In the genomic region with DNA sequence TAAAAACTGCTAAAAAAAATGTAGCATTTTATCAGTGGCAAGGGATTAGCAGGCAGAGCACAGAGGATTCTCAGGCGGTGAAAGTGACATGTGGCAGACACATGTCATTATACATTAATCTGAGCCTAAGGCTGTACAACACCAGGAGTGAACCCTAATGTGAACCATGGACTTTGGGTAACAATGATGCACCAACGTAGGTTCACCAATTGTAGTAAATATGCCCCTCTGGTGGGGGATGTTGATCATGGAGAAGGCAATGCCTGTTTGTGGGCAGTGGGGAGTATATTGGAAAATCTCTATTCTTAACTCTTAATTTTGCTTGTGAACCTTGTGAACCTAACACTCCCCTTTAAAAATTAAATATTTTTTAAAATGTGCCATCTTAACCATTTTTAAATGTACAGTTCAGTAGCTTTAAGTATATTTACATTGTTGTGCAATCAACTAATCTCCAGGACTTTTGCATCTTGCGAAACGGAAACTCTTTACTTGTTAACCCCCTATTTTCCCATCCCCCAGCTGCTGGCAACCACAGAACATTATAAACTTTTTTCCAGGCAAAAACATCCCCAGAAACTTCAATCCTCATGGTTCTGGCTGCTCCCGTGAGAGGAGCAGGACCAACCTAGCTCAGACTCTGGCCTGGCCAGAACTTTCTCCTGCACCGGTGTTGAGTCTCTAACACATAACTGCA, we compare ENCODE assay signal across 17 cellular contexts. TPM values are rescaled to one million over a fixed set of nuclear protein-coding genes. Genes with fewer than 3 reads are reported as not detected.
DNase-seq lines count a peak whose midpoint lies in the region; ATAC-seq and TF ChIP-seq lines count a peak whose summit lies in the region.
"Had no signal": no experiment of that assay in that cellular context is flagged by ENCODE, and none has a peak within 500 bp of the region (broad histone marks: within the 10 kb centered on the region; RNA-seq: fewer than 3 reads in every experiment).

No MANE protein-coding gene starts in this region.

- H3K36me3 ChIP-seq in SK-N-MC (ENCODE audit: insufficient read depth, low read length): no peaks in the 10 kb centered on the region

- no peaks in the 10 kb centered on the region for H3K36me3 Mint-ChIP-seq in natural killer cell treated with Interleukin-12 subunit alpha and Interleukin-12 subunit beta and Interleukin-15 and Interleukin-18, amount 100 ng/mL, for 72 hours
- H3K36me3 Mint-ChIP-seq in natural killer cell (no peaks in the 10 kb centered on the region), glutamatergic neuron (ENCODE audit: unreplicated experiment) (no peaks in the 10 kb centered on the region)
- no peaks in the 10 kb centered on the region for H3K36me3 Mint-ChIP-seq in activated naive CD4-positive, alpha-beta T cell treated with anti-CD3 and anti-CD28 coated beads, Interleukin-2, amount 10 ng/mL, durations not matched to agents 7 days and 5 days

- H3K9me3 ChIP-seq in SK-N-MC (ENCODE audit: low read depth, low read length): no peaks in the 10 kb centered on the region

- TF ChIP-seq CTCF in natural killer cell (IDR thresholded peaks at IDR 0.05) (no peak), glutamatergic neuron (IDR thresholded peaks at IDR 0.05; ENCODE audit: partially characterized antibody, unreplicated experiment) (no peak)

- DNase-seq in natural killer cell treated with Interleukin-12 subunit alpha and Interleukin-12 subunit beta and Interleukin-15 and Interleukin-18, amount 100 ng/mL, for 72 hours (ENCODE audit: low spot score): peak; percentile 61
- DNase-seq in natural killer cell: no peak
- no peak for DNase-seq in SK-N-MC (ENCODE audit: low read depth, low spot score)
- DNase-seq in glutamatergic neuron: no peak
- no peak for DNase-seq in GM19240 (ENCODE audit: insufficient read length, low spot score)
- DNase-seq in stimulated activated CD4-positive, alpha-beta T cell treated with anti-CD3 and anti-CD28 coated beads, Interleukin-4, amount 100 ng/mL, for 24 hours: no peak
- DNase-seq in activated naive CD4-positive, alpha-beta T cell treated with anti-CD3 and anti-CD28 coated beads, Interleukin-2, amount 10 ng/mL, durations not matched to agents 7 days and 5 days: no peak
- DNase-seq in mucosa of gallbladder (ENCODE audit: low spot score): no peak
- DNase-seq: activated CD4-positive, alpha-beta T cell treated with anti-CD3 and anti-CD28 coated beads for 48 hours; activated CD8-positive, alpha-beta memory T cell treated with anti-CD3 and anti-CD28 coated beads, Interleukin-2, amount 10 ng/mL, durations not matched to agents 7 days and 5 days; foreskin melanocyte; kidney glomerular epithelial cell; NCI-H1436; stimulated activated CD4-positive, alpha-beta T cell treated with anti-CD3 and anti-CD28 coated beads, Interleukin-4, amount 100 ng/mL, for 4 hours had no signal

- peak overlapping the region; percentile 55 for H3K4me3 ChIP-seq in SK-N-MC
- H3K4me3 ChIP-seq: skin epidermis had no signal

- H3K4me1 Mint-ChIP-seq in natural killer cell treated with Interleukin-12 subunit alpha and Interleukin-12 subunit beta and Interleukin-15 and Interleukin-18, amount 100 ng/mL, for 72 hours (ENCODE audit: low read depth in 2 of 2): peaks cover 63 to 65% of the 10 kb centered on the region in 2 donors
- no peaks in the 10 kb centered on the region for H3K4me1 Mint-ChIP-seq in natural killer cell
- peaks cover 26% of the 10 kb centered on the region for H3K4me1 Mint-ChIP-seq in glutamatergic neuron (ENCODE audit: low read depth, unreplicated experiment)
- peaks cover 11% of the 10 kb centered on the region for H3K4me1 Mint-ChIP-seq in activated naive CD4-positive, alpha-beta T cell treated with anti-CD3 and anti-CD28 coated beads, Interleukin-2, amount 10 ng/mL, durations not matched to agents 7 days and 5 days

- no peak for ATAC-seq in natural killer cell treated with Interleukin-12 subunit alpha and Interleukin-12 subunit beta and Interleukin-15 and Interleukin-18, amount 100 ng/mL, for 72 hours
- ATAC-seq in natural killer cell: no peak
- ATAC-seq: activated CD8-positive, alpha-beta memory T cell treated with anti-CD3 and anti-CD28 coated beads, Interleukin-2, amount 10 ng/mL, durations not matched to agents 7 days and 5 days had no signal

- H3K27ac Mint-ChIP-seq in natural killer cell treated with Interleukin-12 subunit alpha and Interleukin-12 subunit beta and Interleukin-15 and Interleukin-18, amount 100 ng/mL, for 72 hours: peak overlapping the region; percentile 97 to 99
- H3K27ac Mint-ChIP-seq in natural killer cell (no peak overlapping the region), glutamatergic neuron (ENCODE audit: unreplicated experiment) (no peak overlapping the region)
- no peak overlapping the region for H3K27ac Mint-ChIP-seq in activated naive CD4-positive, alpha-beta T cell treated with anti-CD3 and anti-CD28 coated beads, Interleukin-2, amount 10 ng/mL, durations not matched to agents 7 days and 5 days
- H3K27ac Mint-ChIP-seq: activated CD8-positive, alpha-beta memory T cell treated with anti-CD3 and anti-CD28 coated beads, Interleukin-2, amount 10 ng/mL, durations not matched to agents 7 days and 5 days; dendritic cell treated with granulocyte-macrophage colony-stimulating factor and Interleukin-4, amounts not matched to agents 40 ng/mL and 50 ng/mL, for 4 days had no signal

- intact Hi-C loops in natural killer cell (cut with micrococcal nuclease): no loop called here

- H3K9me3 Mint-ChIP-seq in natural killer cell treated with Interleukin-12 subunit alpha and Interleukin-12 subunit beta and Interleukin-15 and Interleukin-18, amount 100 ng/mL, for 72 hours: no peaks in the 10 kb centered on the region
- no peaks in the 10 kb centered on the region for H3K9me3 Mint-ChIP-seq in natural killer cell
- H3K9me3 Mint-ChIP-seq in glutamatergic neuron (ENCODE audit: unreplicated experiment): no peaks in the 10 kb centered on the region
- no peaks in the 10 kb centered on the region for H3K9me3 Mint-ChIP-seq in activated naive CD4-positive, alpha-beta T cell treated with anti-CD3 and anti-CD28 coated beads, Interleukin-2, amount 10 ng/mL, durations not matched to agents 7 days and 5 days
- H3K9me3 Mint-ChIP-seq: dendritic cell treated with granulocyte-macrophage colony-stimulating factor and Interleukin-4, amounts not matched to agents 40 ng/mL and 50 ng/mL, for 4 days had no signal

- H3K9ac ChIP-seq in SK-N-MC (ENCODE audit: insufficient read length): no peak overlapping the region
- H3K9ac ChIP-seq: KMS-11 had no signal

- H3K27ac ChIP-seq in SK-N-MC: peak overlapping the region; percentile 86
- H3K27ac ChIP-seq: KMS-11, skin epidermis had no signal

- no peaks in the 10 kb centered on the region for H3K27me3 Mint-ChIP-seq in natural killer cell treated with Interleukin-12 subunit alpha and Interleukin-12 subunit beta and Interleukin-15 and Interleukin-18, amount 100 ng/mL, for 72 hours
- no peaks in the 10 kb centered on the region for H3K27me3 Mint-ChIP-seq in natural killer cell (ENCODE audit: low read depth in 2 of 2)
- H3K27me3 Mint-ChIP-seq in glutamatergic neuron (ENCODE audit: unreplicated experiment): peaks cover 6% of the 10 kb centered on the region
- H3K27me3 Mint-ChIP-seq in activated naive CD4-positive, alpha-beta T cell treated with anti-CD3 and anti-CD28 coated beads, Interleukin-2, amount 10 ng/mL, durations not matched to agents 7 days and 5 days: no peaks in the 10 kb centered on the region
- H3K27me3 Mint-ChIP-seq: activated CD8-positive, alpha-beta memory T cell treated with anti-CD3 and anti-CD28 coated beads, Interleukin-2, amount 10 ng/mL, durations not matched to agents 7 days and 5 days had no signal

- CTCF ChIA-PET in activated naive CD4-positive, alpha-beta T cell treated with anti-CD3 and anti-CD28 coated beads, Interleukin-2, amount 10 ng/mL, durations not matched to agents 7 days and 5 days (lab: Charles Lee): interaction anchor here (2.0 to 4.1 kb wide), 2 partner anchors 12 to 131 kb away, joined by 8 to 26 read pairs; no protein-coding TSS in a partner anchor

- H3K4me3 Mint-ChIP-seq in natural killer cell treated with Interleukin-12 subunit alpha and Interleukin-12 subunit beta and Interleukin-15 and Interleukin-18, amount 100 ng/mL, for 72 hours: peak overlapping the region; percentile 71
- no peak overlapping the region for H3K4me3 Mint-ChIP-seq in natural killer cell
- H3K4me3 Mint-ChIP-seq in glutamatergic neuron (ENCODE audit: unreplicated experiment): peak overlapping the region; percentile 8
- no peak overlapping the region for H3K4me3 Mint-ChIP-seq in activated naive CD4-positive, alpha-beta T cell treated with anti-CD3 and anti-CD28 coated beads, Interleukin-2, amount 10 ng/mL, durations not matched to agents 7 days and 5 days
- H3K4me3 Mint-ChIP-seq: activated CD8-positive, alpha-beta memory T cell treated with anti-CD3 and anti-CD28 coated beads, Interleukin-2, amount 10 ng/mL, durations not matched to agents 7 days and 5 days; dendritic cell treated with granulocyte-macrophage colony-stimulating factor and Interleukin-4, amounts not matched to agents 40 ng/mL and 50 ng/mL, for 4 days had no signal

RNA-seq across cellular contexts. Expression of a gene that starts 29.9 kb away (rescaled TPM):
- total RNA-seq in natural killer cell treated with Interleukin-12 subunit alpha and Interleukin-12 subunit beta and Interleukin-15 and Interleukin-18, amount 100 ng/mL, for 72 hours: 10 to 100 TPM in 1 of 2 donors, 1 to 10 TPM in 1; 6.5 to 17.1 TPM
- total RNA-seq in natural killer cell (1 to 10 TPM; 1.2 to 1.5 (median 1.3) TPM), glutamatergic neuron (ENCODE audit: unreplicated experiment) (24.0 TPM), mucosa of gallbladder (11.4 TPM)

RNA-seq across cellular contexts. Expression of a gene that starts 51.4 kb away (rescaled TPM):
- total RNA-seq in natural killer cell treated with Interleukin-12 subunit alpha and Interleukin-12 subunit beta and Interleukin-15 and Interleukin-18, amount 100 ng/mL, for 72 hours: 10 to 100 TPM; 49.8 to 54.6 TPM
- 10 to 100 TPM; 60.6 to 71.6 (median 71.1) TPM for total RNA-seq in natural killer cell
- 130 TPM for total RNA-seq in glutamatergic neuron (ENCODE audit: unreplicated experiment)
- total RNA-seq in mucosa of gallbladder: 88.2 TPM

Comparison
In these comparisons a context has a peak if more than half of its experiments do, and no peak if none do; other contexts are left out.
1. H3K27ac Mint-ChIP-seq: peak in natural killer cell treated with Interleukin-12 subunit alpha and Interleukin-12 subunit beta and Interleukin-15 and Interleukin-18, amount 100 ng/mL, for 72 hours (2 of 2); none in natural killer cell (0 of 2), glutamatergic neuron (single experiment) and activated naive CD4-positive, alpha-beta T cell treated with anti-CD3 and anti-CD28 coated beads, Interleukin-2, amount 10 ng/mL, durations not matched to agents 7 days and 5 days (single experiment).
2. H3K4me3 Mint-ChIP-seq: peak in natural killer cell treated with Interleukin-12 subunit alpha and Interleukin-12 subunit beta and Interleukin-15 and Interleukin-18, amount 100 ng/mL, for 72 hours (single experiment) and glutamatergic neuron (single experiment); none in natural killer cell (single experiment) and activated naive CD4-positive, alpha-beta T cell treated with anti-CD3 and anti-CD28 coated beads, Interleukin-2, amount 10 ng/mL, durations not matched to agents 7 days and 5 days (single experiment).